In genomic region chr4:186191266-186192067, GRCh38 we compare ENCODE assay signal across 8 cellular contexts. TPM values are rescaled to one million over a fixed set of nuclear protein-coding genes. Genes with fewer than 3 reads are reported as not detected.
A peak's percentile ranks its signal among the peaks of the same experiment; 100 is the strongest.
DNase-seq lines count a peak whose midpoint lies in the region; ATAC-seq and TF ChIP-seq lines count a peak whose summit lies in the region.

TSS of gene CYP4V2 (plus strand) at chr4:186191567. CDS start at chr4:186191824, 257 bp downstream.

- no peaks in the 10 kb centered on the region for H3K27me3 ChIP-seq in layer of hippocampus (ENCODE audit: control insufficient read depth, insufficient read depth, low read length)

- H3K36me3 Mint-ChIP-seq in chondrocyte (ENCODE audit: low read depth): no peaks in the 10 kb centered on the region

- DNase-seq in NK-92 treated with Interleukin-12 subunit alpha and Interleukin-12 subunit beta, amount 100 ng/mL, for 24 hours (lab: John Stamatoyannopoulos, UW): peak; percentile 60
- DNase-seq in NK-92 (lab: John Stamatoyannopoulos, UW; ENCODE audit: unreplicated experiment) (no peak), NCI-H146 (lab: John Stamatoyannopoulos, UW) (peak; percentile 82), chondrocyte (ENCODE audit: low spot score) (peak; percentile 90)
- DNase-seq in activated CD4-positive, alpha-beta T cell treated with anti-CD3 and anti-CD28 coated beads for 1 hour: peak; percentile 80
- peak; percentile 88 for DNase-seq in stimulated activated CD4-positive, alpha-beta T cell treated with anti-CD3 and anti-CD28 coated beads, Interleukin-1b, Interleukin-23, amount 100 ng/mL, for 48 hours

- H3K9me3 Mint-ChIP-seq in chondrocyte (ENCODE audit: low read depth): no peaks in the 10 kb centered on the region

- TF ChIP-seq CTCF in chondrocyte (IDR thresholded peaks at IDR 0.05): peak; percentile 73

- H3K27ac ChIP-seq in layer of hippocampus (ENCODE audit: low read depth, low read length): peak within 1 kb of the TSS; percentile 96

- peaks cover 19% of the 10 kb centered on the region for H3K4me1 Mint-ChIP-seq in chondrocyte (ENCODE audit: low read depth)

- peak within 1 kb of the TSS; percentile 89 for H3K27ac Mint-ChIP-seq in chondrocyte (ENCODE audit: unreplicated experiment)

- no peaks in the 10 kb centered on the region for H3K27me3 Mint-ChIP-seq in chondrocyte (ENCODE audit: low read depth)

- ATAC-seq in HG02798 (IDR thresholded peaks at IDR 0.05; ENCODE audit: poor library complexity, unreplicated experiment): peak; percentile 89

- H3K4me3 Mint-ChIP-seq in chondrocyte (ENCODE audit: unreplicated experiment): peak within 1 kb of the TSS; percentile 90

RNA-seq across cellular contexts. Expression of gene CYP4V2, which starts in this region (rescaled TPM):
- 13.3 to 13.4 TPM (median 13.4 TPM) in 3 replicates for total RNA-seq in chondrocyte
